In genomic region chr12:32603858-32604257, GRCh38 we compare ENCODE assay signal across 11 cellular contexts.
DNase-seq lines count a peak whose midpoint lies in the region; ATAC-seq, FAIRE-seq and TF ChIP-seq lines count a peak whose summit lies in the region.
"Had no signal": no experiment of that assay in that cellular context is flagged by ENCODE, and none has a peak within 500 bp of the region (broad histone marks: within the 10 kb centered on the region; RNA-seq: fewer than 3 reads in every experiment).

No MANE protein-coding gene starts in this region.

- TF ChIP-seq CTCF in BJ (IDR thresholded peaks at IDR 0.05; ENCODE audit: insufficient read depth, low read depth, low read length) (no peak), bronchial epithelial cell (IDR thresholded peaks at IDR 0.05; ENCODE audit: insufficient read depth, low read length, severe bottlenecking) (no peak)

- H3K27me3 ChIP-seq in BJ (ENCODE audit: control insufficient read depth, insufficient read depth, low read length) (no peaks in the 10 kb centered on the region), bronchial epithelial cell (ENCODE audit: control insufficient read depth, insufficient read depth, low read length) (no peaks in the 10 kb centered on the region)
- H3K27me3 ChIP-seq: dorsolateral prefrontal cortex had no signal

- ATAC-seq in GM19452 (IDR thresholded peaks at IDR 0.05; ENCODE audit: unreplicated experiment) (peak; percentile 94), HG03432 (IDR thresholded peaks at IDR 0.05; ENCODE audit: unreplicated experiment) (peak; percentile 97)
- ATAC-seq: right cardiac atrium had no signal

- POLR2A ChIA-PET in BJ (lab: Charles Lee) = no interaction called here

- DNase-seq in BJ (ENCODE audit: low read depth) (peak; percentile 43), bronchial epithelial cell (ENCODE audit: low read depth) (peak; percentile 25), amygdala (lab: John Stamatoyannopoulos, UW) (no peak), NCI-H226 (no peak), NCI-H2107 (lab: John Stamatoyannopoulos, UW) (no peak), NCI-H345 (lab: John Stamatoyannopoulos, UW) (no peak)
- DNase-seq: dorsolateral prefrontal cortex, right cardiac atrium had no signal

- H3K4me3 ChIP-seq in BJ (ENCODE audit: low read depth, low read length) = no peak overlapping the region
- H3K4me3 ChIP-seq in bronchial epithelial cell (ENCODE audit: low read depth, low read length) = no peak overlapping the region
- H3K4me3 ChIP-seq: dorsolateral prefrontal cortex had no signal

- FAIRE-seq in bronchial epithelial cell (lab: Jason Lieb, UNC) = no peak
- FAIRE-seq: G401.6 had no signal

- CTCF ChIA-PET in BJ (lab: Yijun Ruan, JAX) = no interaction called here

- H3K36me3 ChIP-seq in BJ (ENCODE audit: control insufficient read depth, insufficient read depth, low read length) = peaks cover 5% of the 10 kb centered on the region
- peaks cover 3% of the 10 kb centered on the region for H3K36me3 ChIP-seq in bronchial epithelial cell (ENCODE audit: control insufficient read depth, insufficient read depth, low read length)

Comparison
In these comparisons a context has a peak if more than half of its experiments do, and no peak if none do; other contexts are left out.
1. DNase-seq: peak in BJ (single experiment) and bronchial epithelial cell (single experiment); none in amygdala (0 of 56), NCI-H226 (single experiment), NCI-H2107 (single experiment) and NCI-H345 (single experiment).